Comparison of ENCODE assay signal across 21 cellular contexts in genomic region chr1:79588719-79589118, GRCh38.
DNase-seq lines count a peak whose midpoint lies in the region; ATAC-seq and TF ChIP-seq lines count a peak whose summit lies in the region.
"Had no signal": no experiment of that assay in that cellular context is flagged by ENCODE, and none has a peak within 500 bp of the region (broad histone marks: within the 10 kb centered on the region; RNA-seq: fewer than 3 reads in every experiment).

No MANE protein-coding gene starts in this region.

- BruUV-seq in PC-3 (replicated peaks; lab: Mats Ljungman, UMichigan) = no TSS peak

- H4K20me1 ChIP-seq in PC-3 (ENCODE audit: low read length) = no peaks in the 10 kb centered on the region

- POLR2A ChIA-PET in PC-3 (lab: Charles Lee; ENCODE audit: unreplicated experiment) = no interaction called here

- H3K27me3 ChIP-seq in HUES6 (ENCODE audit: control insufficient read depth, insufficient read depth, low read length) = no peaks in the 10 kb centered on the region
- H3K27me3 ChIP-seq in PC-3 (ENCODE audit: low read length) = no peaks in the 10 kb centered on the region
- H3K27me3 ChIP-seq in lower lobe of right lung (ENCODE audit: low read depth) = no peaks in the 10 kb centered on the region

- TF ChIP-seq CTCF in PC-3 (conservative IDR thresholded peaks at IDR 0.05; ENCODE audit: low read depth, low read length) (no peak), lower lobe of right lung (IDR thresholded peaks at IDR 0.05) (no peak)

- H3K9me3 ChIP-seq in HUES6 (ENCODE audit: control insufficient read depth, insufficient read depth, low read depth, low read length) = peaks cover 11% of the 10 kb centered on the region
- no peaks in the 10 kb centered on the region for H3K9me3 ChIP-seq in PC-3 (ENCODE audit: low read length)
- H3K9me3 ChIP-seq in lower lobe of right lung = no peaks in the 10 kb centered on the region

- ATAC-seq in PC-3 (no peak), GM18867 (IDR thresholded peaks at IDR 0.05; ENCODE audit: unreplicated experiment) (no peak), lower lobe of right lung (no peak)
- ATAC-seq: T-cell had no signal

- H3K4me3 ChIP-seq in HUES6 (ENCODE audit: low read depth, low read length) (no peak overlapping the region), PC-3 (ENCODE audit: low read length) (no peak overlapping the region), lower lobe of right lung (no peak overlapping the region)

- H3K9me2 ChIP-seq in PC-3 (replicated peaks; ENCODE audit: low read length) = no peaks in the 10 kb centered on the region

- H3F3A ChIP-seq in PC-3 (ENCODE audit: low read length, unreplicated experiment) = no peaks in the 10 kb centered on the region

- CTCF ChIA-PET in PC-3 (lab: Charles Lee) = no interaction called here

- H3K79me2 ChIP-seq in PC-3 (ENCODE audit: low read length) = no peaks in the 10 kb centered on the region

- intact Hi-C loops in PC-3 (cut with micrococcal nuclease) (loop anchor here (2.0 to 10.0 kb wide), 5 partner anchors 91 to 376 kb away; no protein-coding TSS in a partner anchor), lower lobe of right lung (cut with DNase I) (no loop called here)

- no peak for DNase-seq in PC-3
- DNase-seq in iPS DF 19.7 (ENCODE audit: low read depth, low spot score) = peak; percentile 7
- no peak for DNase-seq in lower lobe of right lung
- DNase-seq in RKO (ENCODE audit: low spot score) = no peak
- no peak for DNase-seq in LoVo (ENCODE audit: low spot score)
- DNase-seq: C1 segment of cervical spinal cord; CD4-positive, alpha-beta memory T cell; COR-L47; DMS53; IMR-90; KG1; NCI-H1048; NCI-H1417; NCI-H1694; NCI-H2081; NCI-H2227 treated with DMSO at 0.1 percent for 48 hours; NCI-H526 treated with DMSO at 0.1 percent for 48 hours; OCI-M1; T-cell had no signal

- H3K4me2 ChIP-seq in PC-3 (ENCODE audit: low read length) = no peak overlapping the region

- 0 out of 2 replicates have a peak overlapping the region, but pooled peaks have one; percentile 14 for H2AFZ ChIP-seq in PC-3 (ENCODE audit: low read length)

- H3K27ac ChIP-seq in HUES6 (ENCODE audit: low read depth, low read length) (peak overlapping the region; percentile 12; the same call in 1 of the 2 replicates), PC-3 (ENCODE audit: low read length) (no peak overlapping the region), lower lobe of right lung (no peak overlapping the region)

- H3K9ac ChIP-seq in HUES6 (ENCODE audit: low read length) (no peak overlapping the region), PC-3 (ENCODE audit: low read length) (no peak overlapping the region)

- H3K4me1 ChIP-seq in HUES6 (ENCODE audit: control insufficient read depth, insufficient read depth, low read length) (peaks cover 42% of the 10 kb centered on the region), PC-3 (ENCODE audit: insufficient read depth, low read length) (no peaks in the 10 kb centered on the region), lower lobe of right lung (no peaks in the 10 kb centered on the region)

- H3K36me3 ChIP-seq in HUES6 (ENCODE audit: control insufficient read depth, insufficient read depth, low read length) (no peaks in the 10 kb centered on the region), PC-3 (ENCODE audit: low read depth, low read length) (no peaks in the 10 kb centered on the region), lower lobe of right lung (no peaks in the 10 kb centered on the region)
